Comparison of ENCODE assay signal across 18 cellular contexts in genomic region chr5:96972599-96973334, GRCh38. TPM values are rescaled to one million over a fixed set of nuclear protein-coding genes. Genes with fewer than 3 reads are reported as not detected.
DNase-seq lines count a peak whose midpoint lies in the region; ATAC-seq lines count a peak whose summit lies in the region.
"Had no signal": no experiment of that assay in that cellular context is flagged by ENCODE, and none has a peak within 500 bp of the region (broad histone marks: within the 10 kb centered on the region; RNA-seq: fewer than 3 reads in every experiment).

No MANE protein-coding gene starts in this region.

- DNase-seq in activated CD8-positive, alpha-beta memory T cell treated with anti-CD3 and anti-CD28 coated beads, Interleukin-2, amount 10 ng/mL, durations not matched to agents 7 days and 5 days, result no peak
- no peak for DNase-seq in activated CD8-positive, alpha-beta memory T cell treated with anti-CD3 and anti-CD28 coated beads, Interleukin-2, amount 50 U/mL, for 48 hours
- DNase-seq in NCI-H1436 treated with DMSO at 0.1 percent for 48 hours (lab: John Stamatoyannopoulos, UW), result peak; percentile 12
- no peak for DNase-seq in activated naive CD8-positive, alpha-beta T cell treated with anti-CD3 and anti-CD28 coated beads for 36 hours
- no peak for DNase-seq in stimulated activated naive B cell treated with anti-CD40 and anti-IgM and Interleukin-4, amounts not matched to agents 10 μg/mL and 1 μg/mL and 100 μg/mL, for 72 hours
- DNase-seq in NCI-H128 (lab: John Stamatoyannopoulos, UW; ENCODE audit: unreplicated experiment), result no peak
- no peak for DNase-seq in DMS114 treated with DMSO at 0.1 percent for 48 hours (lab: John Stamatoyannopoulos, UW; ENCODE audit: unreplicated experiment)
- DNase-seq: activated CD4-positive, alpha-beta T cell treated with anti-CD3 and anti-CD28 coated beads for 4 hours; activated effector memory CD4-positive, alpha-beta T cell treated with Interleukin-2 at 50 U/mL for 16 hours; cortex of kidney; GM23248; KBM-7; NCI-H146; NCI-H345; small intestine had no signal

- H3K36me3 Mint-ChIP-seq in activated CD8-positive, alpha-beta memory T cell treated with anti-CD3 and anti-CD28 coated beads, Interleukin-2, amount 10 ng/mL, durations not matched to agents 7 days and 5 days, result peaks cover 33% of the 10 kb centered on the region
- H3K36me3 Mint-ChIP-seq in activated naive CD8-positive, alpha-beta T cell treated with anti-CD3 and anti-CD28 coated beads for 36 hours, result peaks cover 10% of the 10 kb centered on the region
- peaks cover 12 to 27% of the 10 kb centered on the region in 2 donors for H3K36me3 Mint-ChIP-seq in stimulated activated naive B cell treated with anti-CD40 and anti-IgM and Interleukin-4, amounts not matched to agents 10 μg/mL and 1 μg/mL and 100 μg/mL, for 72 hours

- no peak overlapping the region for H3K4me3 Mint-ChIP-seq in activated CD8-positive, alpha-beta memory T cell treated with anti-CD3 and anti-CD28 coated beads, Interleukin-2, amount 10 ng/mL, durations not matched to agents 7 days and 5 days
- peak overlapping the region; percentile 16 for H3K4me3 Mint-ChIP-seq in activated naive CD8-positive, alpha-beta T cell treated with anti-CD3 and anti-CD28 coated beads for 36 hours
- H3K4me3 Mint-ChIP-seq in stimulated activated naive B cell treated with anti-CD40 and anti-IgM and Interleukin-4, amounts not matched to agents 10 μg/mL and 1 μg/mL and 100 μg/mL, for 72 hours, result peak overlapping the region in 1 of 2 donors; percentile 39

- CTCF ChIA-PET in activated CD8-positive, alpha-beta memory T cell treated with anti-CD3 and anti-CD28 coated beads, Interleukin-2, amount 10 ng/mL, durations not matched to agents 7 days and 5 days (lab: Charles Lee), result interaction anchor here (1.8 kb wide), 1 partner anchor 10 kb away, joined by 8 read pairs; no protein-coding TSS in a partner anchor

- no peaks in the 10 kb centered on the region for H3K9me3 Mint-ChIP-seq in activated CD8-positive, alpha-beta memory T cell treated with anti-CD3 and anti-CD28 coated beads, Interleukin-2, amount 10 ng/mL, durations not matched to agents 7 days and 5 days (ENCODE audit: low read depth)
- no peaks in the 10 kb centered on the region for H3K9me3 Mint-ChIP-seq in activated naive CD8-positive, alpha-beta T cell treated with anti-CD3 and anti-CD28 coated beads for 36 hours
- H3K9me3 Mint-ChIP-seq in stimulated activated naive B cell treated with anti-CD40 and anti-IgM and Interleukin-4, amounts not matched to agents 10 μg/mL and 1 μg/mL and 100 μg/mL, for 72 hours, result peaks cover 0 to 1% of the 10 kb centered on the region in 2 donors

- no peak for ATAC-seq in activated CD8-positive, alpha-beta memory T cell treated with anti-CD3 and anti-CD28 coated beads, Interleukin-2, amount 10 ng/mL, durations not matched to agents 7 days and 5 days
- no peak for ATAC-seq in stimulated activated naive B cell treated with anti-CD40 and anti-IgM and Interleukin-4, amounts not matched to agents 10 μg/mL and 1 μg/mL and 100 μg/mL, for 72 hours (replicated peaks)
- no peak for ATAC-seq in HG03442 (IDR thresholded peaks at IDR 0.05; ENCODE audit: unreplicated experiment)
- ATAC-seq: A549, gastroesophageal sphincter had no signal

- peaks cover 59% of the 10 kb centered on the region for H3K4me1 Mint-ChIP-seq in activated CD8-positive, alpha-beta memory T cell treated with anti-CD3 and anti-CD28 coated beads, Interleukin-2, amount 10 ng/mL, durations not matched to agents 7 days and 5 days
- peaks cover 73% of the 10 kb centered on the region for H3K4me1 Mint-ChIP-seq in activated naive CD8-positive, alpha-beta T cell treated with anti-CD3 and anti-CD28 coated beads for 36 hours
- H3K4me1 Mint-ChIP-seq in stimulated activated naive B cell treated with anti-CD40 and anti-IgM and Interleukin-4, amounts not matched to agents 10 μg/mL and 1 μg/mL and 100 μg/mL, for 72 hours, result peaks cover 42 to 76% of the 10 kb centered on the region in 2 donors

- no peaks in the 10 kb centered on the region for H3K27me3 Mint-ChIP-seq in activated CD8-positive, alpha-beta memory T cell treated with anti-CD3 and anti-CD28 coated beads, Interleukin-2, amount 10 ng/mL, durations not matched to agents 7 days and 5 days
- H3K27me3 Mint-ChIP-seq in activated naive CD8-positive, alpha-beta T cell treated with anti-CD3 and anti-CD28 coated beads for 36 hours, result no peaks in the 10 kb centered on the region
- H3K27me3 Mint-ChIP-seq in stimulated activated naive B cell treated with anti-CD40 and anti-IgM and Interleukin-4, amounts not matched to agents 10 μg/mL and 1 μg/mL and 100 μg/mL, for 72 hours, result no peaks in the 10 kb centered on the region

- peak overlapping the region; percentile 37 for H3K27ac Mint-ChIP-seq in activated CD8-positive, alpha-beta memory T cell treated with anti-CD3 and anti-CD28 coated beads, Interleukin-2, amount 10 ng/mL, durations not matched to agents 7 days and 5 days
- peak overlapping the region; percentile 12 for H3K27ac Mint-ChIP-seq in activated naive CD8-positive, alpha-beta T cell treated with anti-CD3 and anti-CD28 coated beads for 36 hours
- peak overlapping the region; percentile 14 for H3K27ac Mint-ChIP-seq in stimulated activated naive B cell treated with anti-CD40 and anti-IgM and Interleukin-4, amounts not matched to agents 10 μg/mL and 1 μg/mL and 100 μg/mL, for 72 hours

RNA-seq across cellular contexts. Expression of gene LNPEP, which starts 36.9 kb away (rescaled TPM):
- total RNA-seq in activated CD8-positive, alpha-beta memory T cell treated with anti-CD3 and anti-CD28 coated beads, Interleukin-2, amount 10 ng/mL, durations not matched to agents 7 days and 5 days, result 10 to 100 TPM; 67.4 to 80.4 TPM
- 10 to 100 TPM; 41.4 to 41.5 TPM for total RNA-seq in activated naive CD8-positive, alpha-beta T cell treated with anti-CD3 and anti-CD28 coated beads for 36 hours
